In the genomic region with DNA sequence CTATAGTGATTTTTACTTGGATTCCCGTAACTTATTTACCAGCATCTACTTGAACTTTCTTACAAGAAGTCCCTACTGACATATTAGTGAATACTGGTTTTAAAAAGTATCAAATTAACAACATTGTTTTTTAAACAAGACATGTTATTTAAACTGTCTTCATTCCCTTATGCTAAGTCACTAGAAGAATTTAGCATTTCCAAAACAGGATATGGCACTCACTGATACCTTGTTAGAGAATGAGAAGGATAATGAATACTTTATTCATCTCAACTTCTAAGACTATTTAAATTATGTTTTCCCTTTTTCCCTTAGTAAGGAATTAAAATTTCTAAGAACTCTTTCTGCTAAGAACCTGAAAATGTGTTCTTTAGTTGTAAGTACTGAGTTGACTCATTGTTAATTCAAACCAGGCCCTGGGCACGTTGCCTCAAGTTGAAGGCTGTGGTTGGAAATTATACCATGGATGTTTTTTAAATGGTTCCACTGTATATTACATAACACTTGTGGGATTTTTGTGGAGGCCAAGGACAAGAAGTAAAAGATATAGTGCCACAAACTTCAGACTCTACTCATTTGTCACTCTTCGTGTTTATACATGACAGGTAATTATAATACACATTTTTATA, we compare ENCODE assay signal across 11 cellular contexts.
DNase-seq lines count a peak whose midpoint lies in the region; FAIRE-seq and TF ChIP-seq lines count a peak whose summit lies in the region.
"Had no signal": no experiment of that assay in that cellular context is flagged by ENCODE, and none has a peak within 500 bp of the region (broad histone marks: within the 10 kb centered on the region; RNA-seq: fewer than 3 reads in every experiment).

No MANE protein-coding gene starts in this region.

- no peak overlapping the region for H4K91ac ChIP-seq in H1 (replicated peaks; ENCODE audit: insufficient read length, low read length)

- H3K4me2 ChIP-seq in H1 (ENCODE audit: insufficient read depth in 1 of 2, low read depth in 2 of 2, low read length in 2 of 2) = no peak overlapping the region
- H3K4me2 ChIP-seq: KMS-11 had no signal

- no peaks in the 10 kb centered on the region for H4K20me1 ChIP-seq in H1 (replicated peaks in 1 of 2; ENCODE audit: control insufficient read depth in 1 of 2, insufficient read depth in 2 of 2, low read length in 2 of 2)

- no peak overlapping the region for H3K4ac ChIP-seq in H1 (replicated peaks; ENCODE audit: insufficient read length, low read depth, low read length)

- CTCF ChIA-PET in BJ (lab: Yijun Ruan, JAX) (no interaction called here), H1 (lab: Charles Lee; ENCODE audit: partially characterized antibody) (interaction anchor here (1.0 kb wide), 1 partner anchor 515 kb away, joined by 3 read pairs; no protein-coding TSS in a partner anchor)

- H3K4me3 ChIP-seq in BJ (ENCODE audit: low read depth, low read length) = no peak overlapping the region
- no peak overlapping the region for H3K4me3 ChIP-seq in H1 (ENCODE audit: extremely low read depth in 1 of 4, insufficient read depth in 2 of 4, low read depth in 3 of 4, low read length in 4 of 4)
- H3K4me3 ChIP-seq: prostate gland had no signal

- H2BK15ac ChIP-seq in H1 (ENCODE audit: low read length) = no peak overlapping the region

- in situ Hi-C loops in G401 (cut with HindIII; ENCODE audit: low sequenced_read_pairs) = no loop called here

- no peak overlapping the region for H4K5ac ChIP-seq in H1 (ENCODE audit: insufficient read length, low read depth, low read length)

- no peak overlapping the region for H2BK120ac ChIP-seq in H1 (replicated peaks; ENCODE audit: low read depth, low read length)

- no peak for TF ChIP-seq RAD21 in H1 (IDR thresholded peaks at IDR 0.05 in 1 of 2, conservative IDR thresholded peaks at IDR 0.05 in 1 of 2; ENCODE audit: low read depth in 2 of 2, low read length in 2 of 2)

- H3K18ac ChIP-seq in H1 (ENCODE audit: extremely low read depth, low read length) = no peak overlapping the region

- no peak overlapping the region for H4K8ac ChIP-seq in H1 (ENCODE audit: extremely low read depth, insufficient read depth, low read length)

- DNase-seq in BJ (ENCODE audit: low read depth) = peak; percentile 2
- peak; percentile 88 for DNase-seq in M059J (ENCODE audit: low read depth)
- no peak for DNase-seq in H1 (ENCODE audit: low read depth in 1 of 2, low spot score in 2 of 2)
- peak; percentile 77 for DNase-seq in myocyte (ENCODE audit: low read depth)
- DNase-seq in DMS79 treated with DMSO at 0.1 percent for 48 hours (lab: John Stamatoyannopoulos, UW) = no peak
- no peak for DNase-seq in G401 (ENCODE audit: low spot score)
- no peak for DNase-seq in NCI-H345 treated with DMSO at 0.1 percent for 48 hours (lab: John Stamatoyannopoulos, UW; ENCODE audit: unreplicated experiment)
- DNase-seq in NCI-H146 treated with DMSO at 0.1 percent for 48 hours (lab: John Stamatoyannopoulos, UW; ENCODE audit: unreplicated experiment) = no peak
- DNase-seq: NCI-H2171 had no signal

- H3K4me1 ChIP-seq in H1 (replicated peaks in 1 of 4; ENCODE audit: control insufficient read depth in 3 of 4, insufficient read depth in 4 of 4, low read length in 3 of 4) = peaks cover 2 to 19% (median 10%) of the 10 kb centered on the region in 4 experiments; a peak in 6 of 7 replicates
- H3K4me1 ChIP-seq: prostate gland had no signal

- no peak overlapping the region for H3K23ac ChIP-seq in H1 (ENCODE audit: insufficient read length)

- H3K79me2 ChIP-seq in H1 (ENCODE audit: control insufficient read depth in 1 of 2, insufficient read depth in 2 of 2, low read length in 2 of 2) = no peaks in the 10 kb centered on the region

- POLR2A ChIA-PET in BJ (lab: Charles Lee) (no interaction called here), H1 (lab: Charles Lee; ENCODE audit: partially characterized antibody) (no interaction called here)

- no peaks in the 10 kb centered on the region for H3K79me1 ChIP-seq in H1 (ENCODE audit: low read depth, low read length)

- H3K27me3 ChIP-seq in BJ (ENCODE audit: control insufficient read depth, insufficient read depth, low read length) = no peaks in the 10 kb centered on the region
- H3K27me3 ChIP-seq in H1 (replicated peaks in 1 of 4; ENCODE audit: control insufficient read depth in 3 of 4, extremely low read depth in 1 of 4, insufficient read depth in 3 of 4, low read length in 3 of 4) = peaks cover 0 to 1% (median 0%) of the 10 kb centered on the region in 4 experiments; a peak in 1 of 7 replicates

- H3K9ac ChIP-seq in H1 (replicated peaks in 1 of 4; ENCODE audit: extremely low read depth in 1 of 4, low read depth in 3 of 4, low read length in 3 of 4) = peak overlapping the region in 1 of 4 experiments; percentile 34; a peak in 1 of 7 replicates
- H3K9ac ChIP-seq: KMS-11 had no signal

- TF ChIP-seq CTCF in BJ (IDR thresholded peaks at IDR 0.05; ENCODE audit: insufficient read depth, low read depth, low read length) = no peak
- no peak for TF ChIP-seq CTCF in H1 (IDR thresholded peaks at IDR 0.05; ENCODE audit: control extremely low read depth in 1 of 3, insufficient read depth in 1 of 3, low read depth in 1 of 3, low read length in 3 of 3)

- H2BK12ac ChIP-seq in H1 (ENCODE audit: low read depth, low read length) = no peak overlapping the region

- no peaks in the 10 kb centered on the region for H3K36me3 ChIP-seq in BJ (ENCODE audit: control insufficient read depth, insufficient read depth, low read length)
- H3K36me3 ChIP-seq in H1 (ENCODE audit: control insufficient read depth in 2 of 4, insufficient read depth in 4 of 4, low read length in 3 of 4) = no peaks in the 10 kb centered on the region; a peak in 1 of 8 replicates
- H3K36me3 ChIP-seq: prostate gland had no signal

- no peak overlapping the region for H3K27ac ChIP-seq in H1 (ENCODE audit: low read depth, low read length)
- H3K27ac ChIP-seq: KMS-11, prostate gland had no signal

- no peak overlapping the region for H3K56ac ChIP-seq in H1 (replicated peaks; ENCODE audit: insufficient read length, low read depth, low read length)

- no peak overlapping the region for H2AFZ ChIP-seq in H1 (ENCODE audit: low read length)

- no peak for TF ChIP-seq POLR2A in H1 (IDR thresholded peaks at IDR 0.05; ENCODE audit: control extremely low read depth in 1 of 2, low read depth in 2 of 2, low read length in 2 of 2)

- no peak overlapping the region for H2AK5ac ChIP-seq in H1 (ENCODE audit: low read depth, low read length)

- H3K23me2 ChIP-seq in H1 (ENCODE audit: low read depth, low read length) = no peaks in the 10 kb centered on the region

- no peaks in the 10 kb centered on the region for H3K9me3 ChIP-seq in H1 (ENCODE audit: insufficient read depth in 2 of 2, low read depth in 1 of 2, low read length in 1 of 2)
- H3K9me3 ChIP-seq: prostate gland had no signal

- 53% methylated on average over 3 of the region's 3 CpGs; no CpG with 5 or more reads in 1 of the 2 experiments for WGBS in H1 (ENCODE audit: extremely low coverage in 1 of 2, insufficient coverage in 1 of 2, insufficient read length in 1 of 2, insufficient replicate concordance in 2 of 2, low coverage in 1 of 2, low lambda C conversion rate in 2 of 2, missing lambda C conversion rate in 1 of 2), 2 experiments

- no peak overlapping the region for H2BK20ac ChIP-seq in H1 (ENCODE audit: low read length)

- TF ChIP-seq EP300 in H1 (IDR thresholded peaks at IDR 0.05; ENCODE audit: borderline replicate concordance in 1 of 2, low read depth in 2 of 2, low read length in 2 of 2) = no peak

- H2BK5ac ChIP-seq in H1 (ENCODE audit: low read depth, low read length) = no peak overlapping the region

- no peak overlapping the region for H3K14ac ChIP-seq in H1 (ENCODE audit: insufficient read length)

- FAIRE-seq in H1 (lab: Jason Lieb, UNC) = no peak

TF ChIP-seq in H1, 55 proteins besides CTCF, POLR2A, EP300 and RAD21 (continues in another document):
- TF ChIP-seq FOSL1 (IDR thresholded peaks at IDR 0.05; ENCODE audit: insufficient read depth, low read depth, low read length) (no peak), SIRT6 (IDR thresholded peaks at IDR 0.05; ENCODE audit: low read length) (no peak), ASH2L (IDR thresholded peaks at IDR 0.05; ENCODE audit: low read length) (no peak), CBX8 (IDR thresholded peaks at IDR 0.05; ENCODE audit: borderline replicate concordance, low read depth, low read length) (no peak)

Comparison
In these comparisons a context has a peak if more than half of its experiments do, and no peak if none do; other contexts are left out.
1. DNase-seq: peak in BJ (single experiment), M059J (single experiment) and myocyte (single experiment); none in H1 (0 of 2), DMS79 treated with DMSO at 0.1 percent for 48 hours (single experiment), G401 (single experiment), NCI-H345 treated with DMSO at 0.1 percent for 48 hours (single experiment) and NCI-H146 treated with DMSO at 0.1 percent for 48 hours (single experiment).